26 cellular contexts compared by ENCODE assay signal in the genomic region with DNA sequence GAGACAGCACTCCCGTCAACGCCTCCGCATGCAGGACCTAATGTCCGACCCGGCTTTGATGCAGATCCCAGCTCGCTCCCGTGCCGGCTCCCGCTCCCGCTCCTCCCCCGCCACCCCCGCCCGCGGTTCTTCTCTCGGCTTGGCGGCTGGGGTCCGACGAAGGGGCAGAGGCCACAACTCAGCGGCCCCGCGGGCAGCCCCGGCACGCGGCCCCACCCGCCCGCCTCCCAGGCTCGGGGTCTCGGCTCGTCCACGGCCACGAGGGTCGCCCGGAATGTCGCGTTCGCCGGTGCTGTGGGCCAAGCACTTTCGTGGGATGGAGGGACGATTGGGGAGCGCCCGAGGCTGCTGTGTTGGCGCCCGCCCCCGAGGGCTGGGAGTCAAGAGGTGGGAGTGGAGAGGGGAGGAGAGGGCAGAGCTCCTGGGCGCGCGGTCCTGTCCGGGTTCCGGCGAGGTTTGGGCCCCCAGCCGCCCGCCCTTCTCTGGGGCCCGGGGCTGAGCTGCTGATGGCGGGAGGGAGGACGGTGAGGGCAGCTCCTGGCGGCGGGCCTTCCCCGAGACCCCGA. TPM values are rescaled to one million over a fixed set of nuclear protein-coding genes. Genes with fewer than 3 reads are reported as not detected.
DNase-seq lines count a peak whose midpoint lies in the region; ATAC-seq, FAIRE-seq and TF ChIP-seq lines count a peak whose summit lies in the region.
"Had no signal": no experiment of that assay in that cellular context is flagged by ENCODE, and none has a peak within 500 bp of the region (broad histone marks: within the 10 kb centered on the region; RNA-seq: fewer than 3 reads in every experiment).

No MANE protein-coding gene starts in this region.

- FAIRE-seq in K562 (lab: Jason Lieb, UNC), result no peak
- FAIRE-seq: A204.1, RCC 7860 had no signal

- H3K9me3 ChIP-seq in SK-N-SH (no peaks in the 10 kb centered on the region), K562 (replicated peaks; ENCODE audit: control insufficient read depth, insufficient read depth, low read depth, low read length) (no peaks in the 10 kb centered on the region; the same call in 1 of the 2 replicates), suprapubic skin (no peaks in the 10 kb centered on the region)
- H3K9me3 ChIP-seq: adrenal gland, HAP-1, transverse colon had no signal

- H3K79me2 ChIP-seq in SK-N-SH (ENCODE audit: insufficient read depth) (no peaks in the 10 kb centered on the region), K562 (ENCODE audit: control insufficient read depth, insufficient read depth, low read length) (no peaks in the 10 kb centered on the region), mesendoderm (ENCODE audit: control insufficient read depth, insufficient read depth, low read length) (no peaks in the 10 kb centered on the region)

- TF ChIP-seq EP300 in SK-N-SH (IDR thresholded peaks at IDR 0.05; ENCODE audit: borderline replicate concordance in 1 of 2, low read depth in 1 of 2, low read length in 1 of 2), result no peak
- no peak for TF ChIP-seq EP300 in K562 (IDR thresholded peaks at IDR 0.05; ENCODE audit: low read length)
- no peak for TF ChIP-seq EP300 in suprapubic skin (IDR thresholded peaks at IDR 0.05)

- H3K27me3 ChIP-seq in SK-N-SH (ENCODE audit: insufficient read depth) (peaks cover 53% of the 10 kb centered on the region), K562 (ENCODE audit: control insufficient read depth in 2 of 2, insufficient read depth in 2 of 2, low read length in 2 of 2) (peaks cover 54 to 87% of the 10 kb centered on the region in 2 experiments; a peak in 4 of 5 replicates), mesendoderm (ENCODE audit: insufficient read depth, low read length, poor library complexity) (peaks cover 58% of the 10 kb centered on the region), suprapubic skin (peaks cover 58% of the 10 kb centered on the region)

- H2BK120ac ChIP-seq in mesendoderm (ENCODE audit: low read depth, low read length), result no peak overlapping the region

- H3K56ac ChIP-seq in mesendoderm (ENCODE audit: low read length), result no peak overlapping the region

- no peak overlapping the region for H3K27ac ChIP-seq in SK-N-SH (ENCODE audit: low read depth in 2 of 2, low read length in 1 of 2)
- H3K27ac ChIP-seq in K562 (ENCODE audit: extremely low read depth, low read depth, low read length), result no peak overlapping the region
- no peak overlapping the region for H3K27ac ChIP-seq in mesendoderm (ENCODE audit: low read depth, low read length)
- no peak overlapping the region for H3K27ac ChIP-seq in suprapubic skin
- H3K27ac ChIP-seq: adrenal gland, brain microvascular endothelial cell, transverse colon had no signal

- peaks cover 2% of the 10 kb centered on the region for H3K9me1 ChIP-seq in K562 (ENCODE audit: control insufficient read depth, insufficient read depth, low read length)

- no TSS peak for BruUV-seq in K562 (replicated peaks; lab: Mats Ljungman, UMichigan)

- no peak overlapping the region for H4K5ac ChIP-seq in mesendoderm (ENCODE audit: low read length)

- no peak overlapping the region for H2AK5ac ChIP-seq in mesendoderm (ENCODE audit: low read length)

- intact Hi-C loops in K562 (cut with micrococcal nuclease) (loop anchor here (5.0 kb wide), 1 partner anchor 137 kb away; no protein-coding TSS in a partner anchor), posterior cingulate gyrus (cut with DNase I) (no loop called here)

- H3K18ac ChIP-seq in mesendoderm (ENCODE audit: low read length), result no peak overlapping the region

- no peak overlapping the region for H2BK5ac ChIP-seq in mesendoderm (ENCODE audit: low read length)

- H3K4me2 ChIP-seq in SK-N-SH (peak overlapping the region; percentile 41; the same call in 1 of the 2 replicates), K562 (ENCODE audit: insufficient read depth, low read length) (no peak overlapping the region), mesendoderm (ENCODE audit: low read length) (peak overlapping the region; percentile 27)

- H3K9ac ChIP-seq in SK-N-SH (no peak overlapping the region), K562 (ENCODE audit: insufficient read depth in 1 of 2, low read depth in 2 of 2, low read length in 2 of 2) (no peak overlapping the region; a peak in 1 of 4 replicates), mesendoderm (ENCODE audit: low read length) (no peak overlapping the region)

- no peaks in the 10 kb centered on the region for H3K36me3 ChIP-seq in SK-N-SH (replicated peaks in 1 of 2; ENCODE audit: control insufficient read depth in 1 of 2, insufficient read depth in 2 of 2, low read length in 1 of 2)
- no peaks in the 10 kb centered on the region for H3K36me3 ChIP-seq in K562 (ENCODE audit: control insufficient read depth, insufficient read depth, low read length)
- no peaks in the 10 kb centered on the region for H3K36me3 ChIP-seq in mesendoderm (ENCODE audit: control insufficient read depth, insufficient read depth, low read length)
- H3K36me3 ChIP-seq in suprapubic skin, result no peaks in the 10 kb centered on the region
- H3K36me3 ChIP-seq: adrenal gland, brain microvascular endothelial cell, HAP-1, transverse colon had no signal

- H3K4ac ChIP-seq in mesendoderm (ENCODE audit: low read depth, low read length), result no peak overlapping the region

- WGBS in SK-N-SH (ENCODE audit: low lambda C conversion rate), result 15% methylated on average over 36 of the region's 59 CpGs
- WGBS in K562 (ENCODE audit: insufficient coverage, low coverage, missing lambda C conversion rate), result 15% methylated on average over 59 of the region's 59 CpGs
- WGBS in mesendoderm (ENCODE audit: extremely low coverage, insufficient coverage, low lambda C conversion rate), result no CpG with 5 or more reads among the region's 59 CpGs
- WGBS in suprapubic skin, result 4% methylated on average over 19 of the region's 59 CpGs

- H4K20me1 ChIP-seq in SK-N-SH (ENCODE audit: insufficient read depth) (no peaks in the 10 kb centered on the region), K562 (replicated peaks; ENCODE audit: control insufficient read depth, insufficient read depth, low read length) (peaks cover 53% of the 10 kb centered on the region)

- H2AFZ ChIP-seq in SK-N-SH (ENCODE audit: low read depth) (no peak overlapping the region), K562 (ENCODE audit: low read depth, low read length) (no peak overlapping the region)

- DNase-seq in SK-N-SH (no peak), K562 (ENCODE audit: extremely low read depth in 1 of 4, low spot score in 3 of 4) (peak in 2 of 4 experiments; percentile 73 to 78), mesendoderm (no peak), suprapubic skin (ENCODE audit: low spot score in 2 of 2) (no peak), left lobe of liver (ENCODE audit: low spot score) (no peak), posterior cingulate gyrus (no peak)
- DNase-seq: activated CD4-positive, alpha-beta T cell treated with anti-CD3 and anti-CD28 coated beads, Interleukin-2, amount 50 U/mL, for 4 hours; activated CD4-positive, CD25-positive, alpha-beta regulatory T cell; activated naive CD4-positive, alpha-beta T cell treated with anti-CD3 and anti-CD28 coated beads for 36 hours; adrenal gland; AML-193; brain microvascular endothelial cell; DMS153; glutamatergic neuron; NCI-H1048; NCI-H1694; NCI-H526 treated with DMSO at 0.1 percent for 48 hours; transverse colon had no signal

- no peak overlapping the region for H3K23ac ChIP-seq in mesendoderm (ENCODE audit: low read length)

- H3F3A ChIP-seq in SK-N-SH (replicated peaks; ENCODE audit: insufficient read depth), result no peaks in the 10 kb centered on the region

- H4K8ac ChIP-seq in mesendoderm (ENCODE audit: low read depth, low read length), result no peak overlapping the region

- H3K79me1 ChIP-seq in mesendoderm (ENCODE audit: low read length), result no peaks in the 10 kb centered on the region

- TF ChIP-seq POLR2A in K562 (conservative IDR thresholded peaks at IDR 0.05) (no peak), suprapubic skin (IDR thresholded peaks at IDR 0.05) (no peak)

- H3K4me3 ChIP-seq in SK-N-SH (ENCODE audit: low read depth in 2 of 2, low read length in 1 of 2) (no peak overlapping the region; a peak in 1 of 4 replicates), K562 (no peak overlapping the region), mesendoderm (ENCODE audit: low read length) (no peak overlapping the region), suprapubic skin (peak overlapping the region; percentile 44)
- H3K4me3 ChIP-seq: adrenal gland, HAP-1, transverse colon had no signal

- no peaks in the 10 kb centered on the region for H3K9me2 ChIP-seq in SK-N-SH

- H2BK15ac ChIP-seq in mesendoderm (replicated peaks; ENCODE audit: low read depth), result no peak overlapping the region

- H3K4me1 ChIP-seq in SK-N-SH (ENCODE audit: control insufficient read depth in 1 of 2, insufficient read depth in 2 of 2, low read depth in 1 of 2, low read length in 1 of 2), result peaks cover 0 to 6% of the 10 kb centered on the region in 2 experiments; a peak in 2 of 4 replicates
- H3K4me1 ChIP-seq in K562 (replicated peaks in 1 of 2; ENCODE audit: control insufficient read depth in 2 of 2, insufficient read depth in 2 of 2, low read length in 2 of 2), result peaks cover 17 to 80% of the 10 kb centered on the region in 2 experiments; a peak in 4 of 5 replicates
- H3K4me1 ChIP-seq in mesendoderm (ENCODE audit: control insufficient read depth, low read depth, low read length), result no peaks in the 10 kb centered on the region
- H3K4me1 ChIP-seq in suprapubic skin, result peaks cover 53% of the 10 kb centered on the region

- POLR2A ChIA-PET in SK-N-SH (lab: Yijun Ruan, JAX), result no interaction called here
- POLR2A ChIA-PET in K562 (lab: Yijun Ruan, JAX), result interaction anchor here (0.7 to 4.5 kb wide), 7 partner anchors 8 to 162 kb away, joined by 3 to 37 read pairs (median 6); no protein-coding TSS in a partner anchor

- TF ChIP-seq CTCF in SK-N-SH (IDR thresholded peaks at IDR 0.05) (no peak), K562 (IDR thresholded peaks at IDR 0.05 in 2 of 3, conservative IDR thresholded peaks at IDR 0.05 in 1 of 3; ENCODE audit: insufficient read depth in 2 of 3, low read depth in 1 of 3, low read length in 3 of 3) (no peak), suprapubic skin (IDR thresholded peaks at IDR 0.05) (no peak)

- no peak for ATAC-seq in SK-N-SH treated with all-trans-retinoic acid at 6 μM for 48 hours
- ATAC-seq in K562, result no peak
- ATAC-seq in left lobe of liver, result no peak
- ATAC-seq in GM21381 (IDR thresholded peaks at IDR 0.05; ENCODE audit: unreplicated experiment), result no peak
- ATAC-seq: CD8-positive, alpha-beta T cell had no signal

- in situ Hi-C loops in K562 (cut with MboI), result no loop called here

- TF ChIP-seq RAD21 in SK-N-SH (IDR thresholded peaks at IDR 0.05; ENCODE audit: low read length) (no peak), K562 (CRISPR knock-in tag; conservative IDR thresholded peaks at IDR 0.05 in 1 of 2, IDR thresholded peaks at IDR 0.05 in 1 of 2) (no peak)

- CTCF ChIA-PET in SK-N-SH (lab: Yijun Ruan, JAX) (interaction anchor here (0.8 to 2.5 kb wide), 9 partner anchors 9 to 155 kb away, joined by 3 to 15 read pairs (median 5); no protein-coding TSS in a partner anchor), K562 (lab: Yijun Ruan, JAX; ENCODE audit: low intra/inter-chr PET ratio) (interaction anchor here (1.4 to 3.8 kb wide), 4 partner anchors 25 to 193 kb away, joined by 3 to 91 read pairs (median 12); no protein-coding TSS in a partner anchor)

RNA-seq across cellular contexts. Expression of a gene that starts 5.3 kb away (rescaled TPM):
- not detected in 2 replicates for polyA plus RNA-seq in SK-N-SH (2012; rRNA removed)
- polyA plus RNA-seq in SK-N-SH (2012; cell fraction: cytosol; rRNA removed), result 0.07 TPM in 1 of 2 replicates, not detected in the other
- 0.29 and 0.41 TPM in 2 replicates for polyA plus RNA-seq in SK-N-SH (2012; cell fraction: nucleus; rRNA removed)
- total RNA-seq in K562 (2011; cell fraction: chromatin; rRNA removed; ENCODE audit: low replicate concordance), result 31.9 and 90.7 TPM in 2 replicates
- total RNA-seq in K562 (2011; cell fraction: nucleolus; rRNA removed), result 41.9 and 52.4 TPM in 2 replicates
- total RNA-seq in K562 (2011; cell fraction: nucleoplasm; rRNA removed), result 40.6 and 47.0 TPM in 2 replicates
- 8.9 and 14.0 TPM in 2 replicates for total RNA-seq in K562 (2014; rRNA removed)
- 2.1 and 2.6 TPM in 2 replicates for total RNA-seq in K562 (2014; rRNA removed; fragmentation: Illumina TruSeq; extraction: Trizol)
- 3.5 and 3.9 TPM in 2 replicates for total RNA-seq in K562 (2015; rRNA removed; fragmentation: Illumina TruSeq; extraction: Trizol)
- total RNA-seq in K562 (2021), result 34.2 and 35.0 TPM in 2 replicates
- 2.5 and 9.5 TPM in 2 replicates for polyA plus RNA-seq in K562 (2011; rRNA removed)
- polyA plus RNA-seq in K562 (2011; cell fraction: cytosol; rRNA removed), result 5.8 and 7.7 TPM in 2 replicates
- 55.1 and 87.1 TPM in 2 replicates for polyA plus RNA-seq in K562 (2011; cell fraction: nucleus; rRNA removed)
- polyA plus RNA-seq in K562 (2012), result 12.4 and 14.0 TPM in 2 replicates
- 8.0 and 12.8 TPM in 2 replicates for polyA plus RNA-seq in K562 (2014; fragmentation: Illumina TruSeq; extraction: Trizol)
- under 1 TPM; 0.07 to 0.11 TPM for polyA plus RNA-seq in K562 (2014; fragmentation: Nextera tagmentation; extraction: Ambion mirVana)
- 14.7 and 17.1 TPM in 2 replicates for polyA plus RNA-seq in K562 (2014; rRNA removed)
- polyA minus RNA-seq in K562 (2011; rRNA and poly(A)+ RNA removed), result 2.2 and 5.5 TPM in 2 replicates
- polyA minus RNA-seq in K562 (2011; cell fraction: cytosol; rRNA and poly(A)+ RNA removed), result 5.4 and 22.9 TPM in 2 replicates
- 20.1 and 45.7 TPM in 2 replicates for polyA minus RNA-seq in K562 (2011; cell fraction: nucleus; rRNA and poly(A)+ RNA removed)
- polyA plus RNA-seq in mesendoderm (2013, experiment 1 of 2), result 0.03 TPM
- 0.10 TPM for polyA plus RNA-seq in mesendoderm (2013, experiment 2 of 2)
- 1 to 10 TPM; 1.6 to 7.0 (median 4.8) TPM for total RNA-seq in suprapubic skin
- total RNA-seq in left lobe of liver, result 0.40 TPM
- total RNA-seq: activated naive CD4-positive, alpha-beta T cell treated with anti-CD3 and anti-CD28 coated beads for 36 hours; CD8-positive, alpha-beta T cell; chondrocyte; epithelial cell of proximal tubule had no signal

RNA-seq across cellular contexts. Expression of a gene that starts 31.9 kb away (rescaled TPM):
- polyA plus RNA-seq in SK-N-SH (2012; rRNA removed) (0.49 and 1.5 TPM in 2 replicates), K562 (2011; rRNA removed) (9.2 and 33.6 TPM in 2 replicates), K562 (2014; fragmentation: Illumina TruSeq; extraction: Trizol) (1.6 and 15.2 TPM in 2 replicates), K562 (2014; fragmentation: Nextera tagmentation; extraction: Ambion mirVana) (1 to 10 TPM in 1 of 2 experiments, under 1 TPM in 1; 0.69 to 1.1 TPM), K562 (2014; rRNA removed) (110 and 150 TPM in 2 replicates)
- 0.49 and 0.85 TPM in 2 replicates for polyA plus RNA-seq in SK-N-SH (2012; cell fraction: cytosol; rRNA removed)
- polyA plus RNA-seq in SK-N-SH (2012; cell fraction: nucleus; rRNA removed), result 7.2 and 43.4 TPM in 2 replicates
- total RNA-seq in K562 (2011; cell fraction: chromatin; rRNA removed; ENCODE audit: low replicate concordance), result 12.5 and 89.3 TPM in 2 replicates
- 145 and 149 TPM in 2 replicates for total RNA-seq in K562 (2011; cell fraction: nucleolus; rRNA removed)
- 44.7 and 52.3 TPM in 2 replicates for total RNA-seq in K562 (2011; cell fraction: nucleoplasm; rRNA removed)
- total RNA-seq in K562 (2014; rRNA removed) (85.2 and 90.0 TPM in 2 replicates), K562 (2014; rRNA removed; fragmentation: Illumina TruSeq; extraction: Trizol) (2.1 and 2.8 TPM in 2 replicates), K562 (2015; rRNA removed; fragmentation: Illumina TruSeq; extraction: Trizol) (1.6 and 5.2 TPM in 2 replicates), K562 (2021) (139 and 162 TPM in 2 replicates), suprapubic skin (10 to 100 TPM; 14.7 to 28.7 (median 19.4) TPM), left lobe of liver (0.75 TPM)
- polyA plus RNA-seq in K562 (2011; cell fraction: cytosol; rRNA removed), result 60.0 and 286 TPM in 2 replicates
- 103 and 165 TPM in 2 replicates for polyA plus RNA-seq in K562 (2011; cell fraction: nucleus; rRNA removed)
- 49.9 and 97.0 TPM in 2 replicates for polyA plus RNA-seq in K562 (2012)
- 2.4 and 2.8 TPM in 2 replicates for polyA minus RNA-seq in K562 (2011; rRNA and poly(A)+ RNA removed)
- 43.2 and 113 TPM in 2 replicates for polyA minus RNA-seq in K562 (2011; cell fraction: cytosol; rRNA and poly(A)+ RNA removed)
- polyA minus RNA-seq in K562 (2011; cell fraction: nucleus; rRNA and poly(A)+ RNA removed), result 19.4 and 37.3 TPM in 2 replicates
- polyA plus RNA-seq in mesendoderm (2013, experiment 1 of 2), result 0.52 TPM
- polyA plus RNA-seq in mesendoderm (2013, experiment 2 of 2), result 0.45 TPM
- total RNA-seq: activated naive CD4-positive, alpha-beta T cell treated with anti-CD3 and anti-CD28 coated beads for 36 hours had no signal

RNA-seq across cellular contexts. Expression of a gene that starts 40.9 kb away (rescaled TPM):
- 10.4 and 14.0 TPM in 2 replicates for polyA plus RNA-seq in SK-N-SH (2012; rRNA removed)
- 6.1 and 11.1 TPM in 2 replicates for polyA plus RNA-seq in SK-N-SH (2012; cell fraction: cytosol; rRNA removed)
- 34.8 and 52.6 TPM in 2 replicates for polyA plus RNA-seq in SK-N-SH (2012; cell fraction: nucleus; rRNA removed)
- total RNA-seq in K562 (2011; cell fraction: chromatin; rRNA removed; ENCODE audit: low replicate concordance), result 625 and 1,610 TPM in 2 replicates
- total RNA-seq in K562 (2011; cell fraction: nucleolus; rRNA removed), result 538 and 650 TPM in 2 replicates
- total RNA-seq in K562 (2011; cell fraction: nucleoplasm; rRNA removed), result 407 and 495 TPM in 2 replicates
- total RNA-seq in K562 (2014; rRNA removed), result 116 and 125 TPM in 2 replicates
- total RNA-seq in K562 (2014; rRNA removed; fragmentation: Illumina TruSeq; extraction: Trizol), result 92.5 and 94.6 TPM in 2 replicates
- 28.1 and 34.9 TPM in 2 replicates for total RNA-seq in K562 (2015; rRNA removed; fragmentation: Illumina TruSeq; extraction: Trizol)
- total RNA-seq in K562 (2021), result 177 and 195 TPM in 2 replicates
- 119 and 238 TPM in 2 replicates for polyA plus RNA-seq in K562 (2011; rRNA removed)
- 143 and 156 TPM in 2 replicates for polyA plus RNA-seq in K562 (2011; cell fraction: cytosol; rRNA removed)
- 671 and 957 TPM in 2 replicates for polyA plus RNA-seq in K562 (2011; cell fraction: nucleus; rRNA removed)
- 122 and 123 TPM in 2 replicates for polyA plus RNA-seq in K562 (2012)
- 135 and 164 TPM in 2 replicates for polyA plus RNA-seq in K562 (2014; fragmentation: Illumina TruSeq; extraction: Trizol)
- polyA plus RNA-seq in K562 (2014; fragmentation: Nextera tagmentation; extraction: Ambion mirVana), result 1 to 10 TPM in 1 of 2 experiments, under 1 TPM in 1; 0.03 to 1.9 TPM
- polyA plus RNA-seq in K562 (2014; rRNA removed), result 129 and 135 TPM in 2 replicates
- 306 and 458 TPM in 2 replicates for polyA minus RNA-seq in K562 (2011; rRNA and poly(A)+ RNA removed)
- 83.2 and 205 TPM in 2 replicates for polyA minus RNA-seq in K562 (2011; cell fraction: cytosol; rRNA and poly(A)+ RNA removed)
- polyA minus RNA-seq in K562 (2011; cell fraction: nucleus; rRNA and poly(A)+ RNA removed), result 284 and 666 TPM in 2 replicates
- polyA plus RNA-seq in mesendoderm (2013, experiment 1 of 2), result 6.2 TPM
- 5.7 TPM for polyA plus RNA-seq in mesendoderm (2013, experiment 2 of 2)
- total RNA-seq in suprapubic skin, result 100 to 1,000 TPM in 3 of 4 donors, 10 to 100 TPM in 1; 89.0 to 147 (median 129) TPM
- total RNA-seq in left lobe of liver, result 1.1 TPM

Comparison
In these comparisons a context has a peak if more than half of its experiments do, and no peak if none do; other contexts are left out.
1. RNA of a gene that starts 40.9 kb away (total RNA-seq): 89.0 to 147 TPM in suprapubic skin and 28.1 to 1,610 TPM in K562; 1.1 TPM in left lobe of liver (single experiment); every median in the first group is over 10 times any median in the second.